14 cellular contexts compared by ENCODE assay signal in genomic region chr10:119283387-119283786, GRCh38.
DNase-seq lines count a peak whose midpoint lies in the region; ATAC-seq and TF ChIP-seq lines count a peak whose summit lies in the region.
"Had no signal": no experiment of that assay in that cellular context is flagged by ENCODE, and none has a peak within 500 bp of the region (broad histone marks: within the 10 kb centered on the region; RNA-seq: fewer than 3 reads in every experiment).

No MANE protein-coding gene starts in this region.

- TF ChIP-seq EP300 in sigmoid colon (IDR thresholded peaks at IDR 0.05) (no peak), suprapubic skin (IDR thresholded peaks at IDR 0.05) (no peak)

- no peaks in the 10 kb centered on the region for H3K27me3 ChIP-seq in sigmoid colon
- no peaks in the 10 kb centered on the region for H3K27me3 ChIP-seq in suprapubic skin

- H3K27me3 Mint-ChIP-seq in activated CD4-positive, alpha-beta T cell treated with anti-CD3 and anti-CD28 coated beads, Interleukin-2, amount 10 ng/mL, durations not matched to agents 24 days and 14 days: no peaks in the 10 kb centered on the region
- H3K27me3 Mint-ChIP-seq in effector memory CD8-positive, alpha-beta T cell: no peaks in the 10 kb centered on the region

- DNase-seq in activated CD4-positive, alpha-beta T cell treated with anti-CD3 and anti-CD28 coated beads, Interleukin-2, amount 10 ng/mL, durations not matched to agents 24 days and 14 days: no peak
- no peak for DNase-seq in activated CD4-positive, alpha-beta T cell treated with anti-CD3 and anti-CD28 coated beads, Interleukin-2, amount 50 U/mL, for 48 hours
- no peak for DNase-seq in effector memory CD8-positive, alpha-beta T cell
- DNase-seq in sigmoid colon (no peak), NCI-H2171 (lab: John Stamatoyannopoulos, UW) (no peak), suprapubic skin (ENCODE audit: low spot score in 2 of 2) (no peak)
- DNase-seq: activated CD4-positive, alpha-beta T cell treated with anti-CD3 and anti-CD28 coated beads, Interleukin-2, amount 50 U/mL, for 4 hours; activated naive CD4-positive, alpha-beta T cell; KBM-7; left colon; NCI-H146; NCI-H510A treated with DMSO at 0.1 percent for 48 hours had no signal

- H3K9me3 Mint-ChIP-seq in activated CD4-positive, alpha-beta T cell treated with anti-CD3 and anti-CD28 coated beads, Interleukin-2, amount 10 ng/mL, durations not matched to agents 24 days and 14 days: no peaks in the 10 kb centered on the region
- no peaks in the 10 kb centered on the region for H3K9me3 Mint-ChIP-seq in effector memory CD8-positive, alpha-beta T cell

- intact Hi-C loops in activated CD4-positive, alpha-beta T cell treated with anti-CD3 and anti-CD28 coated beads, Interleukin-2, amount 10 ng/mL, durations not matched to agents 24 days and 14 days (cut with micrococcal nuclease): no loop called here
- intact Hi-C loops in sigmoid colon (cut with DNase I): loop anchor here (5.0 kb wide), 1 partner anchor 134 kb away; no protein-coding TSS in a partner anchor

- peaks cover 63% of the 10 kb centered on the region for H3K4me1 Mint-ChIP-seq in activated CD4-positive, alpha-beta T cell treated with anti-CD3 and anti-CD28 coated beads, Interleukin-2, amount 10 ng/mL, durations not matched to agents 24 days and 14 days
- peaks cover 38 to 44% of the 10 kb centered on the region in 2 donors for H3K4me1 Mint-ChIP-seq in effector memory CD8-positive, alpha-beta T cell (ENCODE audit: low read depth in 2 of 2)

- no peaks in the 10 kb centered on the region for H3K36me3 ChIP-seq in sigmoid colon
- H3K36me3 ChIP-seq in suprapubic skin: no peaks in the 10 kb centered on the region

- WGBS in sigmoid colon, 2 donors: 93% methylated on average over 5 of the region's 5 CpGs
- 86% methylated on average over 1 of the region's 5 CpGs for WGBS in suprapubic skin

- H3K27ac Mint-ChIP-seq in activated CD4-positive, alpha-beta T cell treated with anti-CD3 and anti-CD28 coated beads, Interleukin-2, amount 10 ng/mL, durations not matched to agents 24 days and 14 days: peak overlapping the region; percentile 80
- H3K27ac Mint-ChIP-seq in effector memory CD8-positive, alpha-beta T cell: peak overlapping the region; percentile 67 to 85

- peaks cover 2% of the 10 kb centered on the region for H3K36me3 Mint-ChIP-seq in activated CD4-positive, alpha-beta T cell treated with anti-CD3 and anti-CD28 coated beads, Interleukin-2, amount 10 ng/mL, durations not matched to agents 24 days and 14 days (ENCODE audit: low read depth)
- H3K36me3 Mint-ChIP-seq in effector memory CD8-positive, alpha-beta T cell (ENCODE audit: insufficient read depth): peaks cover 3% of the 10 kb centered on the region

- H3K4me1 ChIP-seq in sigmoid colon: peaks cover 0 to 76% (median 65%) of the 10 kb centered on the region in 4 donors
- H3K4me1 ChIP-seq in suprapubic skin: peaks cover 71% of the 10 kb centered on the region

- TF ChIP-seq CTCF in sigmoid colon (IDR thresholded peaks at IDR 0.05) (no peak), suprapubic skin (IDR thresholded peaks at IDR 0.05) (no peak)

- H3K27ac ChIP-seq in sigmoid colon (peak overlapping the region; percentile 9 to 68 (median 53)), suprapubic skin (no peak overlapping the region)

- H3K4me3 ChIP-seq in sigmoid colon (no peak overlapping the region), suprapubic skin (no peak overlapping the region)

- peak overlapping the region; percentile 71 for H3K4me3 Mint-ChIP-seq in activated CD4-positive, alpha-beta T cell treated with anti-CD3 and anti-CD28 coated beads, Interleukin-2, amount 10 ng/mL, durations not matched to agents 24 days and 14 days
- H3K4me3 Mint-ChIP-seq in effector memory CD8-positive, alpha-beta T cell: peak overlapping the region; percentile 44 to 55

- ATAC-seq in HG03342 (IDR thresholded peaks at IDR 0.05; ENCODE audit: unreplicated experiment): peak; percentile 6
- ATAC-seq in effector memory CD8-positive, alpha-beta T cell (replicated peaks): no peak
- no peak for ATAC-seq in GM21423 (IDR thresholded peaks at IDR 0.05; ENCODE audit: unreplicated experiment)
- ATAC-seq: left colon had no signal

- H3K9me3 ChIP-seq in sigmoid colon (no peaks in the 10 kb centered on the region), suprapubic skin (no peaks in the 10 kb centered on the region)

- TF ChIP-seq POLR2A in sigmoid colon (IDR thresholded peaks at IDR 0.05) (no peak), suprapubic skin (IDR thresholded peaks at IDR 0.05) (no peak)
